Comparison of ENCODE assay signal across 17 cellular contexts in the genomic region with DNA sequence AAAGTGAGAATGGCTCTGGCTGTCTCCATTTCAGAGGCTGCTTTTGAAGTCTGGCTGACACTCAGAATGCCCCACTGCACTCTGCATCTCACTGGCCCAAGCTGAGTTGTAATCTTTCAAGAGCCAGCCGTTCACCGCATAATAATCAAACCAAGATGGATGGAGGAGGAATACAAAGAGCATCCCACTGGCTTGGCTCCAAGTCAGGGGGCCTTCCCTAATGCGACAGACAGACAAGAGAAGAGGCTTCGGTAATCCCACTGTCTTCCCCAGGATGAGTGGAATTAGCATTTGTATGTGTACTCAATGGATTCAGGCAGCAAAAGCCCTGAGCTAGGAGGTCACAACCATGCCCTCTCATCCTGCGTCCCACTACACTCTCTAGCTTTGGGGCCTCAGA.
"Had no signal": no experiment of that assay in that cellular context is flagged by ENCODE, and none has a peak within 500 bp of the region (broad histone marks: within the 10 kb centered on the region; RNA-seq: fewer than 3 reads in every experiment).

No MANE protein-coding gene starts in this region.

- H3K4me3 Mint-ChIP-seq: activated CD4-positive, alpha-beta memory T cell treated with anti-CD3 and anti-CD28 coated beads, Interleukin-2, amount 10 ng/mL, durations not matched to agents 7 days and 5 days; activated CD4-positive, alpha-beta T cell treated with anti-CD3 and anti-CD28 coated beads for 36 hours; activated CD8-positive, alpha-beta memory T cell treated with anti-CD3 and anti-CD28 coated beads, Interleukin-2, amount 10 ng/mL, durations not matched to agents 7 days and 5 days; activated naive CD4-positive, alpha-beta T cell treated with anti-CD3 and anti-CD28 coated beads for 36 hours; activated T-helper 17 cell treated with anti-CD3 and anti-CD28 coated beads, Interleukin-2, amount 50 U/mL, for 72 hours; effector memory CD8-positive, alpha-beta T cell; naive thymus-derived CD8-positive, alpha-beta T cell; stimulated activated naive B cell treated with anti-CD40 and anti-IgM and Interleukin-4, amounts not matched to agents 10 μg/mL and 1 μg/mL and 100 μg/mL, for 72 hours had no signal

- H3K9me3 ChIP-seq: body of pancreas, sigmoid colon, thoracic aorta, upper lobe of left lung had no signal

- H3K36me3 ChIP-seq: sigmoid colon, thoracic aorta, upper lobe of left lung had no signal

- H3K27me3 Mint-ChIP-seq: activated CD4-positive, alpha-beta memory T cell treated with anti-CD3 and anti-CD28 coated beads, Interleukin-2, amount 10 ng/mL, durations not matched to agents 7 days and 5 days; activated CD8-positive, alpha-beta memory T cell treated with anti-CD3 and anti-CD28 coated beads, Interleukin-2, amount 10 ng/mL, durations not matched to agents 7 days and 5 days; activated T-helper 17 cell treated with anti-CD3 and anti-CD28 coated beads, Interleukin-2, amount 50 U/mL, for 72 hours; effector memory CD8-positive, alpha-beta T cell had no signal

- H3K27ac Mint-ChIP-seq: activated CD4-positive, alpha-beta memory T cell treated with anti-CD3 and anti-CD28 coated beads, Interleukin-2, amount 10 ng/mL, durations not matched to agents 7 days and 5 days; activated CD4-positive, alpha-beta T cell treated with anti-CD3 and anti-CD28 coated beads for 36 hours; activated CD8-positive, alpha-beta memory T cell treated with anti-CD3 and anti-CD28 coated beads, Interleukin-2, amount 10 ng/mL, durations not matched to agents 7 days and 5 days; activated naive CD4-positive, alpha-beta T cell treated with anti-CD3 and anti-CD28 coated beads for 36 hours; activated T-helper 17 cell treated with anti-CD3 and anti-CD28 coated beads, Interleukin-2, amount 50 U/mL, for 72 hours; effector memory CD8-positive, alpha-beta T cell; naive thymus-derived CD8-positive, alpha-beta T cell; stimulated activated naive B cell treated with anti-CD40 and anti-IgM and Interleukin-4, amounts not matched to agents 10 μg/mL and 1 μg/mL and 100 μg/mL, for 72 hours had no signal

- H3K4me1 Mint-ChIP-seq: activated CD4-positive, alpha-beta memory T cell treated with anti-CD3 and anti-CD28 coated beads, Interleukin-2, amount 10 ng/mL, durations not matched to agents 7 days and 5 days; activated CD4-positive, alpha-beta T cell treated with anti-CD3 and anti-CD28 coated beads for 36 hours; activated CD8-positive, alpha-beta memory T cell treated with anti-CD3 and anti-CD28 coated beads, Interleukin-2, amount 10 ng/mL, durations not matched to agents 7 days and 5 days; activated T-helper 17 cell treated with anti-CD3 and anti-CD28 coated beads, Interleukin-2, amount 50 U/mL, for 72 hours; naive thymus-derived CD8-positive, alpha-beta T cell; stimulated activated naive B cell treated with anti-CD40 and anti-IgM and Interleukin-4, amounts not matched to agents 10 μg/mL and 1 μg/mL and 100 μg/mL, for 72 hours had no signal

- ATAC-seq: activated CD4-positive, alpha-beta T cell treated with anti-CD3 and anti-CD28 coated beads for 36 hours; activated CD8-positive, alpha-beta memory T cell treated with anti-CD3 and anti-CD28 coated beads, Interleukin-2, amount 10 ng/mL, durations not matched to agents 7 days and 5 days; activated T-helper 17 cell treated with anti-CD3 and anti-CD28 coated beads, Interleukin-2, amount 50 U/mL, for 72 hours; body of pancreas; effector memory CD8-positive, alpha-beta T cell; naive thymus-derived CD8-positive, alpha-beta T cell; stimulated activated naive B cell treated with anti-CD40 and anti-IgM and Interleukin-4, amounts not matched to agents 10 μg/mL and 1 μg/mL and 100 μg/mL, for 72 hours had no signal

- H3K4me3 ChIP-seq: body of pancreas, sigmoid colon, thoracic aorta, upper lobe of left lung had no signal

- H3K27me3 ChIP-seq: body of pancreas, sigmoid colon, upper lobe of left lung had no signal

- H3K4me1 ChIP-seq: body of pancreas, sigmoid colon, upper lobe of left lung had no signal

- DNase-seq: activated CD4-positive, alpha-beta memory T cell treated with anti-CD3 and anti-CD28 coated beads, Interleukin-2, amount 10 ng/mL, durations not matched to agents 7 days and 5 days; activated CD4-positive, alpha-beta T cell treated with anti-CD3 and anti-CD28 coated beads for 36 hours; activated CD8-positive, alpha-beta memory T cell treated with anti-CD3 and anti-CD28 coated beads, Interleukin-2, amount 10 ng/mL, durations not matched to agents 7 days and 5 days; activated naive CD4-positive, alpha-beta T cell treated with anti-CD3 and anti-CD28 coated beads for 36 hours; activated T-cell treated with anti-CD3 and anti-CD28 coated beads, Interleukin-2, amount 50 U/mL, for 1 hour; body of pancreas; dermis blood vessel endothelial cell; effector memory CD8-positive, alpha-beta T cell; mesenchymal stem cell; naive thymus-derived CD8-positive, alpha-beta T cell; sigmoid colon; stimulated activated naive B cell treated with anti-CD40 and anti-IgM and Interleukin-4, amounts not matched to agents 10 μg/mL and 1 μg/mL and 100 μg/mL, for 72 hours; SW 1271; T-helper 2 cell; upper lobe of left lung had no signal

- H3K9me3 Mint-ChIP-seq: activated naive CD4-positive, alpha-beta T cell treated with anti-CD3 and anti-CD28 coated beads for 36 hours; activated T-helper 17 cell treated with anti-CD3 and anti-CD28 coated beads, Interleukin-2, amount 50 U/mL, for 72 hours; stimulated activated naive B cell treated with anti-CD40 and anti-IgM and Interleukin-4, amounts not matched to agents 10 μg/mL and 1 μg/mL and 100 μg/mL, for 72 hours had no signal

- H3K36me3 Mint-ChIP-seq: activated CD8-positive, alpha-beta memory T cell treated with anti-CD3 and anti-CD28 coated beads, Interleukin-2, amount 10 ng/mL, durations not matched to agents 7 days and 5 days; naive thymus-derived CD8-positive, alpha-beta T cell; stimulated activated naive B cell treated with anti-CD40 and anti-IgM and Interleukin-4, amounts not matched to agents 10 μg/mL and 1 μg/mL and 100 μg/mL, for 72 hours had no signal

- H3K27ac ChIP-seq: body of pancreas, sigmoid colon, thoracic aorta, upper lobe of left lung had no signal
